In the genomic region with DNA sequence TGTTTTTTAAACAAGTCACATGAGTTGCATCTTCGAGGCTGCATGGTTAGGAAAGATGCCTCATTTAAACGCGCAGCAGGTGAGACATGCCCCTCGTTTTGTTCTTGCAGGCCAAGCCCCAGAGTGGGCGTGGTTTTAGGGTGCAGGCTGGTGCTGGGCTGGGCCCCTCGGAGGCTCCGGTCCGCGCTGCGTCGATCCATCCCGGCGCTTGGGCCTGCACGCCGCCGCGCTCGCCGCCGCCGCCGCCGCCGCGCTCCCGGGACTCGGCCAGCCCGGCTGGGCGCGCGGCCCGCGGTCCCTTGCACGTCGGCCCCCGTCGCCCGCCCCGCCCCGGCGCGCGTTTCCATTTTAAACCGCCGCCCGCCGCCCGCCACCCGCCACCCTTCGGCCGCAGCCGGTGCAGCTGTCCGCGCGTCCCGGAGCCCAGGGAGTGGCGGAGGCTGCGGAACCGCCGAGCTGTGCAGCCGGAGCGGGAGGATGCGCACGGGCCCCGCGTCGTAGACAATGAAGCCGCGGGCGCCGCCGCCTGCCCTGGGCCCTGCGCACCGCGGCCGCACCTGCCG, we compare ENCODE assay signal across 1 cellular context.
TF ChIP-seq lines count a peak whose summit lies in the region.

No MANE protein-coding gene starts in this region.

TF ChIP-seq in HepG2, 621 proteins besides CTCF, POLR2A, EP300 and RAD21 (continued from another document):
- no peak for TF ChIP-seq AGO2 (optimal IDR thresholded peaks at IDR 0.05; ENCODE audit: low read depth, low read length)
- TF ChIP-seq ZNF615 (CRISPR knock-in tag; IDR thresholded peaks at IDR 0.05; ENCODE audit: borderline replicate concordance): no peak
- no peak for TF ChIP-seq HDAC2 (CRISPR knock-in tag; IDR thresholded peaks at IDR 0.05)
- TF ChIP-seq, protein P1, sequence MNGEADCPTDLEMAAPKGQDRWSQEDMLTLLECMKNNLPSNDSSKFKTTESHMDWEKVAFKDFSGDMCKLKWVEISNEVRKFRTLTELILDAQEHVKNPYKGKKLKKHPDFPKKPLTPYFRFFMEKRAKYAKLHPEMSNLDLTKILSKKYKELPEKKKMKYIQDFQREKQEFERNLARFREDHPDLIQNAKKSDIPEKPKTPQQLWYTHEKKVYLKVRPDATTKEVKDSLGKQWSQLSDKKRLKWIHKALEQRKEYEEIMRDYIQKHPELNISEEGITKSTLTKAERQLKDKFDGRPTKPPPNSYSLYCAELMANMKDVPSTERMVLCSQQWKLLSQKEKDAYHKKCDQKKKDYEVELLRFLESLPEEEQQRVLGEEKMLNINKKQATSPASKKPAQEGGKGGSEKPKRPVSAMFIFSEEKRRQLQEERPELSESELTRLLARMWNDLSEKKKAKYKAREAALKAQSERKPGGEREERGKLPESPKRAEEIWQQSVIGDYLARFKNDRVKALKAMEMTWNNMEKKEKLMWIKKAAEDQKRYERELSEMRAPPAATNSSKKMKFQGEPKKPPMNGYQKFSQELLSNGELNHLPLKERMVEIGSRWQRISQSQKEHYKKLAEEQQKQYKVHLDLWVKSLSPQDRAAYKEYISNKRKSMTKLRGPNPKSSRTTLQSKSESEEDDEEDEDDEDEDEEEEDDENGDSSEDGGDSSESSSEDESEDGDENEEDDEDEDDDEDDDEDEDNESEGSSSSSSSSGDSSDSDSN (CRISPR knock-in tag; IDR thresholded peaks at IDR 0.05): peak; percentile 76; the same call in 1 of the 2 replicates
- TF ChIP-seq MTF1 (CRISPR knock-in tag; IDR thresholded peaks at IDR 0.05): no peak
- TF ChIP-seq, protein P2, sequence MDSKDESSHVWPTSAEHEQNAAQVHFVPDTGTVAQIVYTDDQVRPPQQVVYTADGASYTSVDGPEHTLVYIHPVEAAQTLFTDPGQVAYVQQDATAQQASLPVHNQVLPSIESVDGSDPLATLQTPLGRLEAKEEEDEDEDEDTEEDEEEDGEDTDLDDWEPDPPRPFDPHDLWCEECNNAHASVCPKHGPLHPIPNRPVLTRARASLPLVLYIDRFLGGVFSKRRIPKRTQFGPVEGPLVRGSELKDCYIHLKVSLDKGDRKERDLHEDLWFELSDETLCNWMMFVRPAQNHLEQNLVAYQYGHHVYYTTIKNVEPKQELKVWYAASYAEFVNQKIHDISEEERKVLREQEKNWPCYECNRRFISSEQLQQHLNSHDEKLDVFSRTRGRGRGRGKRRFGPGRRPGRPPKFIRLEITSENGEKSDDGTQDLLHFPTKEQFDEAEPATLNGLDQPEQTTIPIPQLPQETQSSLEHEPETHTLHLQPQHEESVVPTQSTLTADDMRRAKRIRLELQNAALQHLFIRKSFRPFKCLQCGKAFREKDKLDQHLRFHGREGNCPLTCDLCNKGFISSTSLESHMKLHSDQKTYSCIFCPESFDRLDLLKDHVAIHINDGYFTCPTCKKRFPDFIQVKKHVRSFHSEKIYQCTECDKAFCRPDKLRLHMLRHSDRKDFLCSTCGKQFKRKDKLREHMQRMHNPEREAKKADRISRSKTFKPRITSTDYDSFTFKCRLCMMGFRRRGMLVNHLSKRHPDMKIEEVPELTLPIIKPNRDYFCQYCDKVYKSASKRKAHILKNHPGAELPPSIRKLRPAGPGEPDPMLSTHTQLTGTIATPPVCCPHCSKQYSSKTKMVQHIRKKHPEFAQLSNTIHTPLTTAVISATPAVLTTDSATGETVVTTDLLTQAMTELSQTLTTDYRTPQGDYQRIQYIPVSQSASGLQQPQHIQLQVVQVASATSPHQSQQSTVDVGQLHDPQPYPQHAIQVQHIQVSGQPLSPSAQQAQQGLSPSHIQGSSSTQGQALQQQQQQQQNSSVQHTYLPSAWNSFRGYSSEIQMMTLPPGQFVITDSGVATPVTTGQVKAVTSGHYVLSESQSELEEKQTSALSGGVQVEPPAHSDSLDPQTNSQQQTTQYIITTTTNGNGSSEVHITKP (CRISPR knock-in tag; IDR thresholded peaks at IDR 0.05; ENCODE audit: low read depth): peak; percentile 81
- TF ChIP-seq ZNF670 (CRISPR knock-in tag; IDR thresholded peaks at IDR 0.05; ENCODE audit: borderline replicate concordance): no peak
- TF ChIP-seq, protein P3, sequence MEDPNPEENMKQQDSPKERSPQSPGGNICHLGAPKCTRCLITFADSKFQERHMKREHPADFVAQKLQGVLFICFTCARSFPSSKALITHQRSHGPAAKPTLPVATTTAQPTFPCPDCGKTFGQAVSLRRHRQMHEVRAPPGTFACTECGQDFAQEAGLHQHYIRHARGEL (CRISPR knock-in tag; IDR thresholded peaks at IDR 0.05): no peak
- no peak for TF ChIP-seq ZNF12 (CRISPR knock-in tag; IDR thresholded peaks at IDR 0.05)
- TF ChIP-seq ZC3H4 (CRISPR knock-in tag; IDR thresholded peaks at IDR 0.05; ENCODE audit: borderline replicate concordance): no peak
- TF ChIP-seq, protein P4, sequence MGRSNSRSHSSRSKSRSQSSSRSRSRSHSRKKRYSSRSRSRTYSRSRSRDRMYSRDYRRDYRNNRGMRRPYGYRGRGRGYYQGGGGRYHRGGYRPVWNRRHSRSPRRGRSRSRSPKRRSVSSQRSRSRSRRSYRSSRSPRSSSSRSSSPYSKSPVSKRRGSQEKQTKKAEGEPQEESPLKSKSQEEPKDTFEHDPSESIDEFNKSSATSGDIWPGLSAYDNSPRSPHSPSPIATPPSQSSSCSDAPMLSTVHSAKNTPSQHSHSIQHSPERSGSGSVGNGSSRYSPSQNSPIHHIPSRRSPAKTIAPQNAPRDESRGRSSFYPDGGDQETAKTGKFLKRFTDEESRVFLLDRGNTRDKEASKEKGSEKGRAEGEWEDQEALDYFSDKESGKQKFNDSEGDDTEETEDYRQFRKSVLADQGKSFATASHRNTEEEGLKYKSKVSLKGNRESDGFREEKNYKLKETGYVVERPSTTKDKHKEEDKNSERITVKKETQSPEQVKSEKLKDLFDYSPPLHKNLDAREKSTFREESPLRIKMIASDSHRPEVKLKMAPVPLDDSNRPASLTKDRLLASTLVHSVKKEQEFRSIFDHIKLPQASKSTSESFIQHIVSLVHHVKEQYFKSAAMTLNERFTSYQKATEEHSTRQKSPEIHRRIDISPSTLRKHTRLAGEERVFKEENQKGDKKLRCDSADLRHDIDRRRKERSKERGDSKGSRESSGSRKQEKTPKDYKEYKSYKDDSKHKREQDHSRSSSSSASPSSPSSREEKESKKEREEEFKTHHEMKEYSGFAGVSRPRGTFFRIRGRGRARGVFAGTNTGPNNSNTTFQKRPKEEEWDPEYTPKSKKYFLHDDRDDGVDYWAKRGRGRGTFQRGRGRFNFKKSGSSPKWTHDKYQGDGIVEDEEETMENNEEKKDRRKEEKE (IDR thresholded peaks at IDR 0.05): no peak
- TF ChIP-seq, protein P5, sequence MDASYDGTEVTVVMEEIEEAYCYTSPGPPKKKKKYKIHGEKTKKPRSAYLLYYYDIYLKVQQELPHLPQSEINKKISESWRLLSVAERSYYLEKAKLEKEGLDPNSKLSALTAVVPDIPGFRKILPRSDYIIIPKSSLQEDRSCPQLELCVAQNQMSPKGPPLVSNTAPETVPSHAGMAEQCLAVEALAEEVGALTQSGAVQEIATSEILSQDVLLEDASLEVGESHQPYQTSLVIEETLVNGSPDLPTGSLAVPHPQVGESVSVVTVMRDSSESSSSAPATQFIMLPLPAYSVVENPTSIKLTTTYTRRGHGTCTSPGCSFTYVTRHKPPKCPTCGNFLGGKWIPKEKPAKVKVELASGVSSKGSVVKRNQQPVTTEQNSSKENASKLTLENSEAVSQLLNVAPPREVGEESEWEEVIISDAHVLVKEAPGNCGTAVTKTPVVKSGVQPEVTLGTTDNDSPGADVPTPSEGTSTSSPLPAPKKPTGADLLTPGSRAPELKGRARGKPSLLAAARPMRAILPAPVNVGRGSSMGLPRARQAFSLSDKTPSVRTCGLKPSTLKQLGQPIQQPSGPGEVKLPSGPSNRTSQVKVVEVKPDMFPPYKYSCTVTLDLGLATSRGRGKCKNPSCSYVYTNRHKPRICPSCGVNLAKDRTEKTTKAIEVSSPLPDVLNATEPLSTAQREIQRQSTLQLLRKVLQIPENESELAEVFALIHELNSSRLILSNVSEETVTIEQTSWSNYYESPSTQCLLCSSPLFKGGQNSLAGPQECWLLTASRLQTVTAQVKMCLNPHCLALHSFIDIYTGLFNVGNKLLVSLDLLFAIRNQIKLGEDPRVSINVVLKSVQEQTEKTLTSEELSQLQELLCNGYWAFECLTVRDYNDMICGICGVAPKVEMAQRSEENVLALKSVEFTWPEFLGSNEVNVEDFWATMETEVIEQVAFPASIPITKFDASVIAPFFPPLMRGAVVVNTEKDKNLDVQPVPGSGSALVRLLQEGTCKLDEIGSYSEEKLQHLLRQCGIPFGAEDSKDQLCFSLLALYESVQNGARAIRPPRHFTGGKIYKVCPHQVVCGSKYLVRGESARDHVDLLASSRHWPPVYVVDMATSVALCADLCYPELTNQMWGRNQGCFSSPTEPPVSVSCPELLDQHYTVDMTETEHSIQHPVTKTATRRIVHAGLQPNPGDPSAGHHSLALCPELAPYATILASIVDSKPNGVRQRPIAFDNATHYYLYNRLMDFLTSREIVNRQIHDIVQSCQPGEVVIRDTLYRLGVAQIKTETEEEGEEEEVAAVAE (CRISPR knock-in tag; IDR thresholded peaks at IDR 0.05; ENCODE audit: borderline replicate concordance): no peak
- no peak for TF ChIP-seq TRIM24 (CRISPR knock-in tag; IDR thresholded peaks at IDR 0.05)
- TF ChIP-seq ZNF563 (CRISPR knock-in tag; IDR thresholded peaks at IDR 0.05): 0 out of 2 replicates have a peak, but pooled peaks have one; percentile 21
- peak; percentile 37; the same call in 1 of the 2 replicates for TF ChIP-seq KDM2A (CRISPR knock-in tag; IDR thresholded peaks at IDR 0.05; ENCODE audit: borderline replicate concordance, low read depth)
- TF ChIP-seq BHLHE40 (IDR thresholded peaks at IDR 0.05; ENCODE audit: low read length): no peak
- TF ChIP-seq ZNF768 (CRISPR knock-in tag; IDR thresholded peaks at IDR 0.05): peak; percentile 27; the same call in 1 of the 2 replicates
- TF ChIP-seq GTF2F1 (IDR thresholded peaks at IDR 0.05; ENCODE audit: low read length): no peak
